In genomic region chr6:75096986-75097385, GRCh38 we compare ENCODE assay signal across 25 cellular contexts.
"Had no signal": no experiment of that assay in that cellular context is flagged by ENCODE, and none has a peak within 500 bp of the region (broad histone marks: within the 10 kb centered on the region; RNA-seq: fewer than 3 reads in every experiment).

No MANE protein-coding gene starts in this region.

- H3K27me3 ChIP-seq: body of pancreas, colonic mucosa, foreskin keratinocyte, neutrophil, pancreas, spleen, suprapubic skin, tibial nerve had no signal

- ATAC-seq: body of pancreas; effector memory CD8-positive, alpha-beta T cell; esophagus mucosa; foreskin keratinocyte; left cardiac atrium; pancreas; T-cell had no signal

- H3K4me1 ChIP-seq: body of pancreas, colonic mucosa, foreskin keratinocyte, pancreas, prostate gland, suprapubic skin had no signal

- H3K36me3 ChIP-seq: colonic mucosa, neutrophil, pancreas, prostate gland, spleen had no signal

- H3K4me3 Mint-ChIP-seq: activated naive CD8-positive, alpha-beta T cell; effector memory CD8-positive, alpha-beta T cell; nephron progenitor cell; T-cell had no signal

- H3K4me1 Mint-ChIP-seq: T-cell had no signal

- DNase-seq: activated CD4-positive, alpha-beta T cell treated with anti-CD3 and anti-CD28 coated beads for 4 hours; activated CD4-positive, alpha-beta T cell treated with anti-CD3 and anti-CD28 coated beads, Interleukin-2, amount 50 U/mL, for 4 hours; activated CD8-positive, alpha-beta memory T cell treated with anti-CD3 and anti-CD28 coated beads for 24 hours; activated effector memory CD4-positive, alpha-beta T cell treated with Interleukin-2 at 50 U/mL for 16 hours; activated naive CD4-positive, alpha-beta T cell treated with Interleukin-2 at 50 U/mL for 16 hours; anterior cingulate cortex; body of pancreas; colonic mucosa; dorsolateral prefrontal cortex; effector memory CD8-positive, alpha-beta T cell; foreskin keratinocyte; glutamatergic neuron; left cardiac atrium; mammary epithelial cell; nephron progenitor cell; pancreas; spleen; stimulated activated naive CD4-positive, alpha-beta T cell; T-cell had no signal

- H3K36me3 Mint-ChIP-seq: activated naive CD8-positive, alpha-beta T cell; T-cell had no signal

- H3K9me3 ChIP-seq: body of pancreas, colonic mucosa, neutrophil, pancreas, prostate gland, spleen, suprapubic skin, tibial nerve had no signal

- H3K9me3 Mint-ChIP-seq: effector memory CD8-positive, alpha-beta T cell; nephron progenitor cell; T-cell had no signal

- H3K27ac Mint-ChIP-seq: activated naive CD8-positive, alpha-beta T cell; effector memory CD8-positive, alpha-beta T cell; nephron progenitor cell; T-cell had no signal

- H3K27ac ChIP-seq: body of pancreas, colonic mucosa, dorsolateral prefrontal cortex, foreskin keratinocyte, neutrophil, pancreas, prostate gland, spleen, suprapubic skin, tibial nerve had no signal

- H3K27me3 Mint-ChIP-seq: effector memory CD8-positive, alpha-beta T cell; T-cell had no signal

- H3K4me3 ChIP-seq: body of pancreas, colonic mucosa, dorsolateral prefrontal cortex, pancreas, prostate gland, spleen, suprapubic skin, tibial nerve had no signal
